Comparison of ENCODE assay signal across 8 cellular contexts in genomic region chr11:72848846-72849466, GRCh38. TPM values are rescaled to one million over a fixed set of nuclear protein-coding genes. Genes with fewer than 3 reads are reported as not detected.
DNase-seq lines count a peak whose midpoint lies in the region; ATAC-seq, FAIRE-seq and TF ChIP-seq lines count a peak whose summit lies in the region.

No MANE protein-coding gene starts in this region.

- H3K36me3 ChIP-seq in PC-3 (ENCODE audit: low read depth, low read length) (no peaks in the 10 kb centered on the region), mammary epithelial cell (ENCODE audit: insufficient read depth, low read length) (no peaks in the 10 kb centered on the region), lower lobe of right lung (peaks cover 6% of the 10 kb centered on the region)

- H3F3A ChIP-seq in PC-3 (ENCODE audit: low read length, unreplicated experiment), result no peaks in the 10 kb centered on the region

- DNase-seq in AG20443 (ENCODE audit: low spot score) (peak; percentile 52), GM12892 (ENCODE audit: insufficient read length) (no peak), PC-3 (peak; percentile 73), mammary epithelial cell (peak; percentile 22), lower lobe of right lung (no peak), retina (no peak), GM12891 (ENCODE audit: insufficient read length, low spot score) (no peak)

- H3K9ac ChIP-seq in PC-3 (ENCODE audit: low read length), result no peak overlapping the region
- no peak overlapping the region for H3K9ac ChIP-seq in mammary epithelial cell (ENCODE audit: insufficient read depth, low read length)

- BruUV-seq in PC-3 (replicated peaks; lab: Mats Ljungman, UMichigan) (no TSS peak), mammary epithelial cell (replicated peaks; lab: Mats Ljungman, UMichigan) (no TSS peak)

- H2AFZ ChIP-seq in PC-3 (ENCODE audit: low read length), result no peak overlapping the region
- no peak overlapping the region for H2AFZ ChIP-seq in mammary epithelial cell (ENCODE audit: low read depth, low read length)

- H3K4me2 ChIP-seq in PC-3 (ENCODE audit: low read length), result no peak overlapping the region
- no peak overlapping the region for H3K4me2 ChIP-seq in mammary epithelial cell (ENCODE audit: insufficient read depth, low read depth, low read length)

- in situ Hi-C loops in mammary epithelial cell (cut with MboI; ENCODE audit: low sequenced_read_pairs in 2 of 2), result no loop called here

- no peaks in the 10 kb centered on the region for H4K20me1 ChIP-seq in PC-3 (ENCODE audit: low read length)
- no peaks in the 10 kb centered on the region for H4K20me1 ChIP-seq in mammary epithelial cell (ENCODE audit: insufficient read depth, low read length)

- H3K9me3 ChIP-seq in PC-3 (ENCODE audit: low read length) (no peaks in the 10 kb centered on the region), mammary epithelial cell (replicated peaks; ENCODE audit: insufficient read depth, low read length) (no peaks in the 10 kb centered on the region), lower lobe of right lung (no peaks in the 10 kb centered on the region)

- ATAC-seq in PC-3, result peak; percentile 75
- peak; percentile 47 to 63 for ATAC-seq in lower lobe of right lung
- ATAC-seq in HG03354 (IDR thresholded peaks at IDR 0.05; ENCODE audit: poor library complexity, severe bottlenecking, unreplicated experiment), result no peak

- no peak for TF ChIP-seq POLR2A in GM12892 (IDR thresholded peaks at IDR 0.05; ENCODE audit: low read depth, low read length)
- TF ChIP-seq POLR2A in GM12891 (IDR thresholded peaks at IDR 0.05; ENCODE audit: low read depth, low read length), result no peak

- dilution Hi-C loops in mammary epithelial cell (cut with HindIII; ENCODE audit: low sequenced_read_pairs), result no loop called here

- TF ChIP-seq CTCF in PC-3 (conservative IDR thresholded peaks at IDR 0.05; ENCODE audit: low read depth, low read length) (peak; percentile 92), mammary epithelial cell (conservative IDR thresholded peaks at IDR 0.05 in 1 of 2, IDR thresholded peaks at IDR 0.05 in 1 of 2; ENCODE audit: extremely low read depth in 1 of 2, insufficient read depth in 1 of 2, low read depth in 1 of 2, low read length in 2 of 2) (peak; percentile 68 to 83), lower lobe of right lung (IDR thresholded peaks at IDR 0.05) (peak; percentile 67)

- H3K4me3 ChIP-seq in PC-3 (ENCODE audit: low read length), result no peak overlapping the region
- H3K4me3 ChIP-seq in mammary epithelial cell (replicated peaks in 1 of 3; ENCODE audit: insufficient read depth in 1 of 3, low read depth in 2 of 3, low read length in 3 of 3), result no peak overlapping the region
- H3K4me3 ChIP-seq in lower lobe of right lung, result no peak overlapping the region

- H3K9me2 ChIP-seq in PC-3 (replicated peaks; ENCODE audit: low read length), result no peaks in the 10 kb centered on the region

- POLR2A ChIA-PET in PC-3 (lab: Charles Lee; ENCODE audit: unreplicated experiment), result no interaction called here

- H3K27ac ChIP-seq in PC-3 (ENCODE audit: low read length) (no peak overlapping the region), mammary epithelial cell (ENCODE audit: insufficient read depth, low read depth, low read length) (no peak overlapping the region), lower lobe of right lung (no peak overlapping the region)

- no peaks in the 10 kb centered on the region for H3K79me2 ChIP-seq in PC-3 (ENCODE audit: low read length)
- no peaks in the 10 kb centered on the region for H3K79me2 ChIP-seq in mammary epithelial cell (ENCODE audit: insufficient read depth, low read length)

- WGBS in mammary epithelial cell (ENCODE audit: low coverage, missing lambda C conversion rate), result 51% methylated on average over 6 of the region's 6 CpGs

- H3K27me3 ChIP-seq in PC-3 (ENCODE audit: low read length), result no peaks in the 10 kb centered on the region
- no peaks in the 10 kb centered on the region for H3K27me3 ChIP-seq in mammary epithelial cell (ENCODE audit: insufficient read depth, low read length)
- H3K27me3 ChIP-seq in lower lobe of right lung (ENCODE audit: low read depth), result no peaks in the 10 kb centered on the region

- H3K4me1 ChIP-seq in PC-3 (ENCODE audit: insufficient read depth, low read length), result no peaks in the 10 kb centered on the region
- no peaks in the 10 kb centered on the region for H3K4me1 ChIP-seq in mammary epithelial cell (ENCODE audit: insufficient read depth, low read length)
- H3K4me1 ChIP-seq in lower lobe of right lung, result no peaks in the 10 kb centered on the region

- CTCF ChIA-PET in PC-3 (lab: Charles Lee), result no interaction called here
- CTCF ChIA-PET in mammary epithelial cell (lab: Charles Lee; ENCODE audit: low non-redundant PET), result interaction anchor here (0.7 kb wide), 1 partner anchor 440 kb away, joined by 11 read pairs; no protein-coding TSS in a partner anchor

- FAIRE-seq in GM12892 (lab: Jason Lieb, UNC), result peak; percentile 68
- no peak for FAIRE-seq in GM12891 (lab: Jason Lieb, UNC)

- intact Hi-C loops in PC-3 (cut with micrococcal nuclease), result loop anchor here (10.0 kb wide), 1 partner anchor 124 kb away; no protein-coding TSS in a partner anchor
- intact Hi-C loops in mammary epithelial cell (cut with micrococcal nuclease), result loop anchor here (1.0 kb wide), 2 partner anchors 18 to 124 kb away; no protein-coding TSS in a partner anchor
- intact Hi-C loops in lower lobe of right lung (cut with DNase I), result no loop called here

TF ChIP-seq in GM12891, 5 proteins besides CTCF, POLR2A, EP300 and RAD21:
- no peak for TF ChIP-seq POU2F2 (IDR thresholded peaks at IDR 0.05; ENCODE audit: low read depth, low read length)
- no peak for TF ChIP-seq TAF1 (IDR thresholded peaks at IDR 0.05; ENCODE audit: low read depth, low read length)
- TF ChIP-seq PAX5 (IDR thresholded peaks at IDR 0.05; ENCODE audit: insufficient read depth, low read length, severe bottlenecking), result no peak
- no peak for TF ChIP-seq SPI1 (IDR thresholded peaks at IDR 0.05; ENCODE audit: low read depth, low read length)
- no peak for TF ChIP-seq POLR2AphosphoS5 (IDR thresholded peaks at IDR 0.05; ENCODE audit: low read depth, low read length)

RNA-seq across cellular contexts. Expression of gene ATG16L2, which starts 34.7 kb away (rescaled TPM):
- 59.2 TPM for polyA plus RNA-seq in GM12892 (2012; ENCODE audit: missing spikeins)
- total RNA-seq in PC-3 (2014; rRNA removed), result 12.2 and 16.2 TPM in 2 replicates
- 10 to 100 TPM in 1 of 2 donors, 1 to 10 TPM in 1; 3.3 to 23.0 TPM for total RNA-seq in mammary epithelial cell
- polyA plus RNA-seq in mammary epithelial cell, result 10.9 TPM
- 2.4 TPM for polyA minus RNA-seq in mammary epithelial cell
- total RNA-seq in lower lobe of right lung, result 104 TPM
- 27.2 TPM for polyA plus RNA-seq in GM12891 (2012; ENCODE audit: low read depth, missing spikeins)

RNA-seq across cellular contexts. Expression of gene STARD10, which starts 55.1 kb away (rescaled TPM):
- polyA plus RNA-seq in GM12892 (2012; ENCODE audit: missing spikeins), result 24.3 TPM
- total RNA-seq in PC-3 (2014; rRNA removed) (284 and 362 TPM in 2 replicates), mammary epithelial cell (10 to 100 TPM; 32.8 to 63.0 TPM), lower lobe of right lung (126 TPM)
- 73.7 TPM for polyA plus RNA-seq in mammary epithelial cell
- 67.3 TPM for polyA minus RNA-seq in mammary epithelial cell
- 23.1 TPM for polyA plus RNA-seq in GM12891 (2012; ENCODE audit: low read depth, missing spikeins)

Comparison
In these comparisons a context has a peak if more than half of its experiments do, and no peak if none do; other contexts are left out.
1. DNase-seq: peak in AG20443 (single experiment), PC-3 (single experiment) and mammary epithelial cell (single experiment); none in GM12892 (single experiment), lower lobe of right lung (single experiment), retina (single experiment) and GM12891 (single experiment).
2. Peak in every context shown above with its lines, with median percentiles within 50 percentile points of each other: CTCF ChIP-seq.